ENCODE assay signal across 9 cellular contexts in genomic region chr6:44216677-44217331, GRCh38. TPM values are rescaled to one million over a fixed set of nuclear protein-coding genes. Genes with fewer than 3 reads are reported as not detected.
DNase-seq lines count a peak whose midpoint lies in the region; ATAC-seq and TF ChIP-seq lines count a peak whose summit lies in the region.
"Had no signal": no experiment of that assay in that cellular context is flagged by ENCODE, and none has a peak within 500 bp of the region (broad histone marks: within the 10 kb centered on the region; RNA-seq: fewer than 3 reads in every experiment).

TSS of gene MYMX (plus strand) at chr6:44216926. CDS start at chr6:44217472, 546 bp downstream.

- no peak within 1 kb of the TSS for H3K9ac ChIP-seq in smooth muscle cell (ENCODE audit: low read depth)

- H3K9me3 ChIP-seq in smooth muscle cell (replicated peaks; ENCODE audit: low read depth): no peaks in the 10 kb centered on the region

- no peaks in the 10 kb centered on the region for H3K27me3 ChIP-seq in smooth muscle cell (ENCODE audit: low read depth)

- H3K27ac ChIP-seq in smooth muscle cell (ENCODE audit: low read depth): no peak within 1 kb of the TSS

- 47% methylated on average over 7 of the region's 7 CpGs for whole genome bisulfite sequencing in smooth muscle cell (ENCODE audit: low lambda C conversion rate)

- no peaks in the 10 kb centered on the region for H3K79me2 ChIP-seq in smooth muscle cell (ENCODE audit: low read depth)

- H3K4me3 ChIP-seq in smooth muscle cell: no peak within 1 kb of the TSS

- no peak for TF ChIP-seq CTCF in smooth muscle cell (IDR thresholded peaks at IDR 0.05; ENCODE audit: borderline replicate concordance, insufficient read depth, poor library complexity, severe bottlenecking)

- H2AFZ ChIP-seq in smooth muscle cell (ENCODE audit: low read depth): no peak within 1 kb of the TSS

- H4K20me1 ChIP-seq in smooth muscle cell (ENCODE audit: low read depth): no peaks in the 10 kb centered on the region

- peaks cover 31% of the 10 kb centered on the region for H3K4me1 ChIP-seq in smooth muscle cell (ENCODE audit: low read depth)

- H3K36me3 ChIP-seq in smooth muscle cell (ENCODE audit: low read depth): no peaks in the 10 kb centered on the region

- H3F3A ChIP-seq in smooth muscle cell (ENCODE audit: low read depth): peaks cover 9% of the 10 kb centered on the region

- ATAC-seq in left ventricle myocardium superior (peak; percentile 0), GM21786 (IDR thresholded peaks at IDR 0.05; ENCODE audit: unreplicated experiment) (no peak), GM18867 (IDR thresholded peaks at IDR 0.05; ENCODE audit: unreplicated experiment) (no peak)

- no peak within 1 kb of the TSS for H3K4me2 ChIP-seq in smooth muscle cell

- DNase-seq in ELF-1 (ENCODE audit: low read depth, low spot score) (peak; percentile 64), OCI-M1 (lab: John Stamatoyannopoulos, UW) (peak; percentile 23), left ventricle myocardium superior (peak; percentile 69), retina (peak; percentile 39), NCI-H2196 (lab: John Stamatoyannopoulos, UW; ENCODE audit: unreplicated experiment) (no peak), smooth muscle cell (lab: John Stamatoyannopoulos, UW; ENCODE audit: unreplicated experiment) (no peak)
- DNase-seq: SIG-M5 had no signal

- intact Hi-C loops in left ventricle myocardium superior (cut with micrococcal nuclease): no loop called here

RNA-seq across cellular contexts. Expression of gene MYMX, which starts in this region (rescaled TPM):
- 0.67 TPM for total RNA-seq in left ventricle myocardium superior
- total RNA-seq in smooth muscle cell: not detected in 2 replicates
- not detected in 2 replicates for polyA plus RNA-seq in smooth muscle cell

Comparison
In these comparisons a context has a peak if more than half of its experiments do, and no peak if none do; other contexts are left out.
1. Peak in DNase-seq and ATAC-seq in left ventricle myocardium superior; RNA of the gene not detected or under 1 TPM.
2. DNase-seq: peak in ELF-1 (single experiment), OCI-M1 (single experiment) and retina (single experiment); none in NCI-H2196 (single experiment) and smooth muscle cell (single experiment).